ENCODE assay signal across 1 cellular context in genomic region chr5:77076961-77077820, GRCh38.
A peak's percentile ranks its signal among the peaks of the same experiment; 100 is the strongest.
TF ChIP-seq lines count a peak whose summit lies in the region.

No MANE protein-coding gene starts in this region.

TF ChIP-seq in GM12878, 131 proteins besides CTCF, POLR2A, EP300 and RAD21 (continued from another document and continues in another):
- TF ChIP-seq REST (IDR thresholded peaks at IDR 0.05; ENCODE audit: low read depth, low read length) (no peak), TCF3 (IDR thresholded peaks at IDR 0.05; ENCODE audit: borderline replicate concordance, insufficient read depth, low read depth, low read length) (peak; percentile 80; the same call in 1 of the 2 replicates), CBX3 (IDR thresholded peaks at IDR 0.05; ENCODE audit: borderline replicate concordance, low read depth) (no peak), RAD51 (IDR thresholded peaks at IDR 0.05) (no peak), ZNF207 (IDR thresholded peaks at IDR 0.05; ENCODE audit: borderline replicate concordance) (0 out of 2 replicates have a peak, but pooled peaks have one; percentile 38), ZNF622 (IDR thresholded peaks at IDR 0.05) (no peak), ZNF592 (IDR thresholded peaks at IDR 0.05) (peak; percentile 15; the same call in 1 of the 2 replicates), YY1 (IDR thresholded peaks at IDR 0.05; ENCODE audit: low read depth, low read length) (peak; percentile 53), NKRF (conservative IDR thresholded peaks at IDR 0.05) (0 out of 2 replicates have a peak, but pooled peaks have one; percentile 17), ZSCAN29 (IDR thresholded peaks at IDR 0.05) (no peak), TCF12 (IDR thresholded peaks at IDR 0.05; ENCODE audit: low read depth, low read length) (peak; percentile 73; the same call in 1 of the 2 replicates), BCLAF1 (IDR thresholded peaks at IDR 0.05) (no peak), PKNOX1 (IDR thresholded peaks at IDR 0.05) (no peak), JUNB (IDR thresholded peaks at IDR 0.05) (no peak), SMC3 (IDR thresholded peaks at IDR 0.05; ENCODE audit: borderline replicate concordance, low read length) (peak; percentile 46; the same call in 1 of the 2 replicates), EZH2 (IDR thresholded peaks at IDR 0.05; ENCODE audit: borderline replicate concordance, control insufficient read depth, low read depth, low read length) (no peak), GATAD2B (conservative IDR thresholded peaks at IDR 0.05; ENCODE audit: low read depth) (peak; percentile 74), CEBPZ (IDR thresholded peaks at IDR 0.05; ENCODE audit: low read depth, low read length) (no peak), CHD1 (IDR thresholded peaks at IDR 0.05; ENCODE audit: low read depth, low read length) (no peak), PBX3 (IDR thresholded peaks at IDR 0.05; ENCODE audit: insufficient replicate concordance, low read depth, low read length) (no peak), ZNF687 (IDR thresholded peaks at IDR 0.05) (peak; percentile 45; the same call in 1 of the 2 replicates), EGR1 (IDR thresholded peaks at IDR 0.05; ENCODE audit: borderline replicate concordance in 1 of 2, low read depth in 2 of 2, low read length in 2 of 2) (no peak; a peak in 1 of 3 replicates), ELK1 (IDR thresholded peaks at IDR 0.05; ENCODE audit: low read depth, low read length) (no peak), FOXM1 (IDR thresholded peaks at IDR 0.05; ENCODE audit: low read depth, low read length) (no peak), LARP7 (IDR thresholded peaks at IDR 0.05) (peak; percentile 79), CREM (IDR thresholded peaks at IDR 0.05; ENCODE audit: low read depth) (peak; percentile 12; the same call in 1 of the 2 replicates), IKZF1 (conservative IDR thresholded peaks at IDR 0.05) (peak; percentile 91)
